In genomic region chr9:92278117-92278516, GRCh38 we compare ENCODE assay signal across 17 cellular contexts. TPM values are rescaled to one million over a fixed set of nuclear protein-coding genes. Genes with fewer than 3 reads are reported as not detected.
DNase-seq lines count a peak whose midpoint lies in the region; ATAC-seq, FAIRE-seq and TF ChIP-seq lines count a peak whose summit lies in the region.
"Had no signal": no experiment of that assay in that cellular context is flagged by ENCODE, and none has a peak within 500 bp of the region (broad histone marks: within the 10 kb centered on the region; RNA-seq: fewer than 3 reads in every experiment).

No MANE protein-coding gene starts in this region.

- H3K4me3 ChIP-seq in astrocyte of the spinal cord (ENCODE audit: low read depth, low read length), result no peak overlapping the region
- H3K4me3 ChIP-seq: body of pancreas, dorsolateral prefrontal cortex, upper lobe of left lung had no signal

- TF ChIP-seq CTCF in astrocyte of the spinal cord (IDR thresholded peaks at IDR 0.05; ENCODE audit: low read depth, low read length), result no peak

- peak; percentile 81 for DNase-seq in EL
- DNase-seq in LHCN-M2 (ENCODE audit: low read depth), result peak; percentile 4
- peak; percentile 15 for DNase-seq in astrocyte of the spinal cord (ENCODE audit: low read depth, low spot score)
- peak; percentile 27 for DNase-seq in non-pigmented ciliary epithelial cell (ENCODE audit: low read depth)
- no peak for DNase-seq in germinal center (ENCODE audit: low spot score)
- no peak for DNase-seq in GM12891 (ENCODE audit: insufficient read length, low spot score)
- DNase-seq: body of pancreas; CD4-positive, alpha-beta T cell; DMS79 treated with DMSO at 0.1 percent for 48 hours; dorsolateral prefrontal cortex; NCI-H2029 treated with DMSO at 0.1 percent for 48 hours; SHP77; stimulated activated naive CD4-positive, alpha-beta T cell; upper lobe of left lung had no signal

- ATAC-seq in GM21526 (IDR thresholded peaks at IDR 0.05; ENCODE audit: low FRiP score, unreplicated experiment), result no peak
- ATAC-seq in GM19397 (IDR thresholded peaks at IDR 0.05; ENCODE audit: unreplicated experiment), result no peak
- ATAC-seq: body of pancreas had no signal

- in situ Hi-C loops in astrocyte of the spinal cord (cut with HindIII; ENCODE audit: low sequenced_read_pairs), result no loop called here

- no peak for FAIRE-seq in GM12891 (lab: Jason Lieb, UNC)
- FAIRE-seq: keratinocyte had no signal

- no peak for TF ChIP-seq POLR2A in GM12891 (IDR thresholded peaks at IDR 0.05; ENCODE audit: low read depth, low read length)

TF ChIP-seq in GM12891, 5 proteins besides CTCF, POLR2A, EP300 and RAD21:
- TF ChIP-seq SPI1 (IDR thresholded peaks at IDR 0.05; ENCODE audit: low read depth, low read length) (no peak), TAF1 (IDR thresholded peaks at IDR 0.05; ENCODE audit: low read depth, low read length) (no peak), POU2F2 (IDR thresholded peaks at IDR 0.05; ENCODE audit: low read depth, low read length) (no peak), POLR2AphosphoS5 (IDR thresholded peaks at IDR 0.05; ENCODE audit: low read depth, low read length) (no peak), PAX5 (IDR thresholded peaks at IDR 0.05; ENCODE audit: insufficient read depth, low read length, severe bottlenecking) (no peak)

RNA-seq across cellular contexts. Expression of gene IARS1, which starts 15.4 kb away (rescaled TPM):
- total RNA-seq in LHCN-M2 (2014; rRNA removed), result 179 and 183 TPM in 2 replicates
- 58.7 TPM for polyA plus RNA-seq in LHCN-M2 (2012)
- 65.2 TPM for polyA plus RNA-seq in GM12891 (2012; ENCODE audit: low read depth, missing spikeins)

RNA-seq across cellular contexts. Expression of gene NOL8, which starts 47.0 kb away (rescaled TPM):
- total RNA-seq in LHCN-M2 (2014; rRNA removed), result 25.5 and 27.3 TPM in 2 replicates
- 7.5 TPM for polyA plus RNA-seq in LHCN-M2 (2012)
- 19.0 TPM for polyA plus RNA-seq in GM12891 (2012; ENCODE audit: low read depth, missing spikeins)

RNA-seq across cellular contexts. Expression of gene CENPP, which starts 47.6 kb away (rescaled TPM):
- 12.0 and 14.6 TPM in 2 replicates for total RNA-seq in LHCN-M2 (2014; rRNA removed)
- 2.5 TPM for polyA plus RNA-seq in LHCN-M2 (2012)
- 12.0 TPM for polyA plus RNA-seq in GM12891 (2012; ENCODE audit: low read depth, missing spikeins)

Comparison
In these comparisons a context has a peak if more than half of its experiments do, and no peak if none do; other contexts are left out.
1. DNase-seq: peak in EL (single experiment), LHCN-M2 (single experiment), astrocyte of the spinal cord (single experiment) and non-pigmented ciliary epithelial cell (single experiment); none in germinal center (single experiment) and GM12891 (single experiment).